30 cellular contexts compared by ENCODE assay signal in genomic region chr13:103862525-103862924, GRCh38.
"Had no signal": no experiment of that assay in that cellular context is flagged by ENCODE, and none has a peak within 500 bp of the region (broad histone marks: within the 10 kb centered on the region; RNA-seq: fewer than 3 reads in every experiment).

No MANE protein-coding gene starts in this region.

- H3K36me3 ChIP-seq: neutrophil, ovary, right lobe of liver, sigmoid colon, suprapubic skin, tibial artery, transverse colon, upper lobe of right lung, uterus had no signal

- H3K36me3 Mint-ChIP-seq: naive thymus-derived CD8-positive, alpha-beta T cell; natural killer cell treated with Interleukin-12 subunit alpha and Interleukin-12 subunit beta and Interleukin-15 and Interleukin-18, amount 100 ng/mL, for 72 hours; stimulated activated effector memory CD8-positive, alpha-beta T cell treated with anti-CD3 and anti-CD28 coated beads, Interleukin-12 subunit alpha, Interleukin-12 subunit beta, amount 100 ng/mL, for 72 hours; type B pancreatic cell had no signal

- H2AFZ ChIP-seq: parathyroid adenoma had no signal

- H3K9me3 ChIP-seq: neutrophil, ovary, psoas muscle, right lobe of liver, sigmoid colon, suprapubic skin, testis, tibial artery, transverse colon, upper lobe of right lung, uterus had no signal

- H3K27me3 ChIP-seq: neutrophil, ovary, right lobe of liver, sigmoid colon, suprapubic skin, testis, tibial artery, transverse colon, upper lobe of right lung, uterus had no signal

- H3K4me1 ChIP-seq: parathyroid adenoma, psoas muscle, right lobe of liver, sigmoid colon, suprapubic skin, testis, tibial artery, transverse colon, upper lobe of right lung, uterus had no signal

- H3K4me1 Mint-ChIP-seq: naive thymus-derived CD8-positive, alpha-beta T cell; nephron progenitor cell; stimulated activated effector memory CD8-positive, alpha-beta T cell treated with anti-CD3 and anti-CD28 coated beads, Interleukin-12 subunit alpha, Interleukin-12 subunit beta, amount 100 ng/mL, for 72 hours; stimulated activated naive CD8-positive, alpha-beta T cell treated with anti-CD3 and anti-CD28 coated beads, Interleukin-15, amount 100 ng/mL, for 72 hours had no signal

- H3K27me3 Mint-ChIP-seq: naive thymus-derived CD8-positive, alpha-beta T cell; natural killer cell treated with Interleukin-12 subunit alpha and Interleukin-12 subunit beta and Interleukin-15 and Interleukin-18, amount 100 ng/mL, for 72 hours; progenitor cell of endocrine pancreas; stimulated activated naive CD8-positive, alpha-beta T cell treated with anti-CD3 and anti-CD28 coated beads, Interleukin-15, amount 100 ng/mL, for 72 hours; type B pancreatic cell had no signal

- FAIRE-seq: small intestine had no signal

- H3K27ac ChIP-seq: neutrophil, ovary, parathyroid adenoma, psoas muscle, right lobe of liver, sigmoid colon, suprapubic skin, testis, tibial artery, transverse colon, upper lobe of right lung, uterus had no signal

- H3K9me3 Mint-ChIP-seq: nephron progenitor cell, type B pancreatic cell had no signal

- H3K9ac ChIP-seq: parathyroid adenoma had no signal

- H3K27ac Mint-ChIP-seq: naive thymus-derived CD8-positive, alpha-beta T cell; natural killer cell treated with Interleukin-12 subunit alpha and Interleukin-12 subunit beta and Interleukin-15 and Interleukin-18, amount 100 ng/mL, for 72 hours; nephron progenitor cell; progenitor cell of endocrine pancreas; stimulated activated effector memory CD8-positive, alpha-beta T cell treated with anti-CD3 and anti-CD28 coated beads, Interleukin-12 subunit alpha, Interleukin-12 subunit beta, amount 100 ng/mL, for 72 hours; stimulated activated naive CD8-positive, alpha-beta T cell treated with anti-CD3 and anti-CD28 coated beads, Interleukin-15, amount 100 ng/mL, for 72 hours; type B pancreatic cell had no signal

- H3K4me3 Mint-ChIP-seq: naive thymus-derived CD8-positive, alpha-beta T cell; natural killer cell treated with Interleukin-12 subunit alpha and Interleukin-12 subunit beta and Interleukin-15 and Interleukin-18, amount 100 ng/mL, for 72 hours; nephron progenitor cell; neural crest cell; stimulated activated effector memory CD8-positive, alpha-beta T cell treated with anti-CD3 and anti-CD28 coated beads, Interleukin-12 subunit alpha, Interleukin-12 subunit beta, amount 100 ng/mL, for 72 hours; stimulated activated naive CD8-positive, alpha-beta T cell treated with anti-CD3 and anti-CD28 coated beads, Interleukin-15, amount 100 ng/mL, for 72 hours; type B pancreatic cell had no signal

- DNase-seq: naive thymus-derived CD8-positive, alpha-beta T cell; nephron progenitor cell; nucleus accumbens; ovary; psoas muscle; right cardiac atrium; right lobe of liver; sigmoid colon; small intestine; stimulated activated CD4-positive, alpha-beta T cell treated with anti-CD3 and anti-CD28 coated beads, Interleukin-15, amount 100 ng/mL, for 24 hours; stimulated activated CD4-positive, alpha-beta T cell treated with anti-CD3 and anti-CD28 coated beads, Interleukin-2, amount 100 ng/mL, for 24 hours; stimulated activated CD4-positive, alpha-beta T cell treated with anti-CD3 and anti-CD28 coated beads, Interleukin-2, amount 100 ng/mL, for 48 hours; stimulated activated CD4-positive, alpha-beta T cell treated with anti-CD3 and anti-CD28 coated beads, Interleukin-4, amount 100 ng/mL, for 24 hours; stimulated activated naive CD4-positive, alpha-beta T cell; stimulated activated naive CD8-positive, alpha-beta T cell treated with anti-CD3 and anti-CD28 coated beads, Interleukin-15, amount 100 ng/mL, for 72 hours; stimulated activated naive CD8-positive, alpha-beta T cell treated with anti-CD3 and anti-CD28 coated beads, Interleukin-15, Interleukin-2, amounts not matched to agents 100 U/mL and 50 U/mL, for 24 hours; substantia nigra; testis; tibial artery; transverse colon; upper lobe of right lung; uterus had no signal

- H3K4me3 ChIP-seq: ovary, psoas muscle, right lobe of liver, sigmoid colon, suprapubic skin, testis, tibial artery, transverse colon, upper lobe of right lung, uterus had no signal

- ATAC-seq: naive thymus-derived CD8-positive, alpha-beta T cell; natural killer cell treated with Interleukin-12 subunit alpha and Interleukin-12 subunit beta and Interleukin-15 and Interleukin-18, amount 100 ng/mL, for 72 hours; psoas muscle; right cardiac atrium; right lobe of liver; stimulated activated effector memory CD8-positive, alpha-beta T cell treated with anti-CD3 and anti-CD28 coated beads, Interleukin-12 subunit alpha, Interleukin-12 subunit beta, amount 100 ng/mL, for 72 hours; stimulated activated naive CD8-positive, alpha-beta T cell treated with anti-CD3 and anti-CD28 coated beads, Interleukin-15, amount 100 ng/mL, for 72 hours; stimulated activated naive CD8-positive, alpha-beta T cell treated with anti-CD3 and anti-CD28 coated beads, Interleukin-15, Interleukin-2, amounts not matched to agents 100 U/mL and 50 U/mL, for 24 hours; upper lobe of right lung had no signal

- H3K79me2 ChIP-seq: parathyroid adenoma had no signal
